13 cellular contexts compared by ENCODE assay signal in genomic region chr1:63621698-63622097, GRCh38. TPM values are rescaled to one million over a fixed set of nuclear protein-coding genes. Genes with fewer than 3 reads are reported as not detected.
A peak's percentile ranks its signal among the peaks of the same experiment; 100 is the strongest.
DNase-seq lines count a peak whose midpoint lies in the region; ATAC-seq and TF ChIP-seq lines count a peak whose summit lies in the region.
"Had no signal": no experiment of that assay in that cellular context is flagged by ENCODE, and none has a peak within 500 bp of the region (broad histone marks: within the 10 kb centered on the region; RNA-seq: fewer than 3 reads in every experiment).

No MANE protein-coding gene starts in this region.

- TF ChIP-seq POLR2A in esophagus muscularis mucosa (IDR thresholded peaks at IDR 0.05; ENCODE audit: low read depth) (no peak), transverse colon (IDR thresholded peaks at IDR 0.05) (no peak)

- DNase-seq in amniotic epithelial cell (ENCODE audit: low read depth) (peak; percentile 92), esophagus muscularis mucosa (ENCODE audit: extremely low spot score) (no peak), medulla oblongata (ENCODE audit: extremely low spot score) (peak; percentile 35), transverse colon (no peak), NOMO-1 (lab: John Stamatoyannopoulos, UW; ENCODE audit: unreplicated experiment in 2 of 2) (no peak)
- no peak for DNase-seq in activated T-cell treated with anti-CD3 and anti-CD28 coated beads, Interleukin-2, amount 50 U/mL, for 4 hours
- DNase-seq: activated CD4-positive, alpha-beta T cell treated with anti-CD3 and anti-CD28 coated beads for 36 hours; CD8-positive, alpha-beta T cell; GDM1; natural killer cell; NCI-H2081 had no signal

- 13% methylated on average over 6 of the region's 6 CpGs for WGBS in esophagus muscularis mucosa
- WGBS in transverse colon (ENCODE audit: low coverage in 1 of 2), 2 donors = 69 to 81% methylated on average over 5 to 6 of the region's 6 CpGs

- peak overlapping the region; percentile 25 to 59 (median 48) for H3K27ac ChIP-seq in esophagus muscularis mucosa (replicated peaks in 1 of 4)
- peak overlapping the region in 3 of 4 donors; percentile 11 to 52 (median 20) for H3K27ac ChIP-seq in transverse colon

- H3K9me3 ChIP-seq in esophagus muscularis mucosa (no peaks in the 10 kb centered on the region), transverse colon (no peaks in the 10 kb centered on the region)

- H3K9me3 Mint-ChIP-seq in activated T-cell treated with anti-CD3 and anti-CD28 coated beads, Interleukin-2, amount 50 U/mL, for 4 hours = no peaks in the 10 kb centered on the region
- H3K9me3 Mint-ChIP-seq: CD8-positive, alpha-beta T cell; natural killer cell had no signal

- H3K4me1 ChIP-seq in esophagus muscularis mucosa (peaks cover 9 to 24% (median 19%) of the 10 kb centered on the region in 4 donors), transverse colon (peaks cover 0 to 3% (median 0%) of the 10 kb centered on the region in 4 donors)

- intact Hi-C loops in esophagus muscularis mucosa (cut with DNase I) (no loop called here), transverse colon (cut with DNase I; ENCODE audit: low total_unique reads) (no loop called here)

- peaks cover 6% of the 10 kb centered on the region for H3K4me1 Mint-ChIP-seq in activated T-cell treated with anti-CD3 and anti-CD28 coated beads, Interleukin-2, amount 50 U/mL, for 4 hours (ENCODE audit: low read depth)

- TF ChIP-seq CTCF in esophagus muscularis mucosa (IDR thresholded peaks at IDR 0.05) = no peak
- TF ChIP-seq CTCF in transverse colon (IDR thresholded peaks at IDR 0.05) = no peak

- in situ Hi-C loops in transverse colon (cut with MboI; ENCODE audit: low pct_ligation_motif_present in 1 of 4, low pct_unique_long_range_greater_than_20kb in 1 of 4, low sequenced_read_pairs in 3 of 4) = loop anchor here in 1 of 4 donors (25.0 kb wide), 1 partner anchor 616 kb away; no protein-coding TSS in a partner anchor

- H3K27me3 Mint-ChIP-seq in activated T-cell treated with anti-CD3 and anti-CD28 coated beads, Interleukin-2, amount 50 U/mL, for 4 hours (ENCODE audit: low read depth) = no peaks in the 10 kb centered on the region
- H3K27me3 Mint-ChIP-seq: activated CD4-positive, alpha-beta T cell treated with anti-CD3 and anti-CD28 coated beads for 36 hours had no signal

- H3K36me3 ChIP-seq in esophagus muscularis mucosa (no peaks in the 10 kb centered on the region), transverse colon (no peaks in the 10 kb centered on the region)

- H3K27me3 ChIP-seq in esophagus muscularis mucosa (no peaks in the 10 kb centered on the region), transverse colon (no peaks in the 10 kb centered on the region)

- peaks cover 2% of the 10 kb centered on the region for H3K36me3 Mint-ChIP-seq in activated T-cell treated with anti-CD3 and anti-CD28 coated beads, Interleukin-2, amount 50 U/mL, for 4 hours (ENCODE audit: insufficient read depth)
- H3K36me3 Mint-ChIP-seq: natural killer cell had no signal

- no peak overlapping the region for H3K4me3 Mint-ChIP-seq in activated T-cell treated with anti-CD3 and anti-CD28 coated beads, Interleukin-2, amount 50 U/mL, for 4 hours
- H3K4me3 Mint-ChIP-seq: activated CD4-positive, alpha-beta T cell treated with anti-CD3 and anti-CD28 coated beads for 36 hours; CD8-positive, alpha-beta T cell; natural killer cell had no signal

- no peak overlapping the region for H3K4me3 ChIP-seq in esophagus muscularis mucosa
- H3K4me3 ChIP-seq in transverse colon = no peak overlapping the region
- H3K4me3 ChIP-seq: smooth muscle cell had no signal

- ATAC-seq in HG03095 (IDR thresholded peaks at IDR 0.05; ENCODE audit: unreplicated experiment) = no peak
- no peak for ATAC-seq in activated T-cell treated with anti-CD3 and anti-CD28 coated beads, Interleukin-2, amount 50 U/mL, for 4 hours
- ATAC-seq: activated CD4-positive, alpha-beta T cell treated with anti-CD3 and anti-CD28 coated beads for 36 hours; CD8-positive, alpha-beta T cell; natural killer cell had no signal

- no peak for TF ChIP-seq EP300 in esophagus muscularis mucosa (IDR thresholded peaks at IDR 0.05)
- no peak for TF ChIP-seq EP300 in transverse colon (IDR thresholded peaks at IDR 0.05; ENCODE audit: low read depth)

RNA-seq across cellular contexts. Expression of gene PGM1, which starts 28.5 kb away (rescaled TPM):
- 10 to 100 TPM; 49.4 to 73.9 (median 61.5) TPM for total RNA-seq in esophagus muscularis mucosa
- 100 to 1,000 TPM in 2 of 4 donors, 10 to 100 TPM in 2; 45.0 to 144 (median 103) TPM for total RNA-seq in transverse colon
- 10 to 100 TPM; 21.0 to 25.6 (median 23.8) TPM for total RNA-seq in activated T-cell treated with anti-CD3 and anti-CD28 coated beads, Interleukin-2, amount 50 U/mL, for 4 hours

Comparison
In these comparisons a context has a peak if more than half of its experiments do, and no peak if none do; other contexts are left out.
1. DNase-seq: peak in amniotic epithelial cell (single experiment) and medulla oblongata (single experiment); none in esophagus muscularis mucosa (single experiment), transverse colon (single experiment), activated T-cell treated with anti-CD3 and anti-CD28 coated beads, Interleukin-2, amount 50 U/mL, for 4 hours (single experiment) and NOMO-1 (0 of 2).